In genomic region chr7:112938895-112939588, GRCh38 we compare ENCODE assay signal across 8 cellular contexts.
DNase-seq lines count a peak whose midpoint lies in the region; ATAC-seq, FAIRE-seq and TF ChIP-seq lines count a peak whose summit lies in the region.

No MANE protein-coding gene starts in this region.

- CTCF ChIA-PET in HepG2 (lab: Yijun Ruan, JAX; ENCODE audit: low intra/inter-chr PET ratio, low total read pairs): no interaction called here

- no peak for FAIRE-seq in HepG2 (lab: Jason Lieb, UNC)

- H3K4me3 Mint-ChIP-seq in T-helper 2 cell treated with Interferon-gamma antibody and Interleukin-4, amounts not matched to agents 5 μg/mL and 100 μg/mL, for 36 hours: peak overlapping the region; percentile 91

- H3K9ac ChIP-seq in HepG2 (ENCODE audit: insufficient read depth, low read depth, low read length): peak overlapping the region; percentile 68

- H3K27me3 ChIP-seq in dorsolateral prefrontal cortex (no peaks in the 10 kb centered on the region), HepG2 (ENCODE audit: control insufficient read depth in 1 of 2, insufficient read depth in 2 of 2, low read length in 2 of 2) (no peaks in the 10 kb centered on the region)

- no peaks in the 10 kb centered on the region; a peak in 1 of 5 replicates for H3K36me3 ChIP-seq in HepG2 (replicated peaks in 1 of 2; ENCODE audit: control insufficient read depth in 1 of 2, insufficient read depth in 2 of 2, low read length in 2 of 2)

- TF ChIP-seq CTCF in dorsolateral prefrontal cortex (IDR thresholded peaks at IDR 0.05 in 54 of 56, conservative IDR thresholded peaks at IDR 0.05 in 2 of 56; ENCODE audit: low read depth in 1 of 56, partially characterized antibody in 56 of 56) (no peak), HepG2 (CRISPR knock-in tag; IDR thresholded peaks at IDR 0.05) (no peak)

- H4K20me1 ChIP-seq in HepG2 (ENCODE audit: insufficient read depth, low read length): no peaks in the 10 kb centered on the region

- H3K27ac ChIP-seq in dorsolateral prefrontal cortex (peak overlapping the region in 52 of 59 donors; percentile 36 to 94 (median 82)), HepG2 (ENCODE audit: extremely low read length, insufficient read depth, low read length) (peak overlapping the region; percentile 54)

- H3K79me2 ChIP-seq in HepG2 (ENCODE audit: insufficient read depth, low read length): peaks cover 22% of the 10 kb centered on the region

- peak; percentile 7 for ATAC-seq in HG03571 (IDR thresholded peaks at IDR 0.05; ENCODE audit: unreplicated experiment)
- ATAC-seq in HepG2: peak; percentile 39
- ATAC-seq in GM21360 (IDR thresholded peaks at IDR 0.05; ENCODE audit: unreplicated experiment): no peak

- peak overlapping the region; percentile 93 for H3K27ac Mint-ChIP-seq in T-helper 2 cell treated with Interferon-gamma antibody and Interleukin-4, amounts not matched to agents 5 μg/mL and 100 μg/mL, for 36 hours

- H3K9me3 ChIP-seq in HepG2 (ENCODE audit: low read length): no peaks in the 10 kb centered on the region

- no peaks in the 10 kb centered on the region for H3K9me3 Mint-ChIP-seq in T-helper 2 cell treated with Interferon-gamma antibody and Interleukin-4, amounts not matched to agents 5 μg/mL and 100 μg/mL, for 36 hours

- TF ChIP-seq RAD21 in HepG2 (CRISPR knock-in tag; IDR thresholded peaks at IDR 0.05): no peak

- 1% methylated on average over 23 of the region's 26 CpGs for WGBS in HepG2 (ENCODE audit: low lambda C conversion rate)

- no peak overlapping the region for H2AFZ ChIP-seq in HepG2 (ENCODE audit: low read length)

- in situ Hi-C loops in HepG2 (cut with HindIII; ENCODE audit: extremely low pct_ligation_motif_present, low pct_unique_long_range_greater_than_20kb): no loop called here

- intact Hi-C loops in dorsolateral prefrontal cortex (cut with DNase I): loop anchor here (5.0 to 10.0 kb wide), 3 partner anchors 147 to 176 kb away; partner anchors contain the start of genes SMIM30 (in 1 of the 2) and TMEM168 (in 1 of the 2)
- intact Hi-C loops in HepG2 (cut with micrococcal nuclease; ENCODE audit: unreplicated experiment): loop anchor here (1.0 to 10.0 kb wide), 3 partner anchors 8 to 176 kb away; partner anchors contain the start of gene SMIM30

- DNase-seq in NCI-H2227 (lab: John Stamatoyannopoulos, UW; ENCODE audit: unreplicated experiment) (peak; percentile 68), NCI-H2227 treated with DMSO at 0.1 percent for 48 hours (lab: John Stamatoyannopoulos, UW) (no peak), dorsolateral prefrontal cortex (peak in 4 of 10 donors; percentile 4 to 51 (median 16)), HepG2 (ENCODE audit: low spot score) (peak; percentile 5)
- no peak for DNase-seq in T-helper 2 cell treated with Interferon-gamma antibody and Interleukin-4, amounts not matched to agents 5 μg/mL and 100 μg/mL, for 36 hours (ENCODE audit: low spot score)
- DNase-seq in stimulated activated CD4-positive, alpha-beta T cell treated with anti-CD3 and anti-CD28 coated beads, Interleukin-4, amount 100 ng/mL, for 24 hours: peak; percentile 26

- H3K4me2 ChIP-seq in HepG2 (ENCODE audit: low read depth, low read length): peak overlapping the region; percentile 85

- H3K36me3 Mint-ChIP-seq in T-helper 2 cell treated with Interferon-gamma antibody and Interleukin-4, amounts not matched to agents 5 μg/mL and 100 μg/mL, for 36 hours (ENCODE audit: low read depth): peaks cover 7% of the 10 kb centered on the region

- TF ChIP-seq EP300 in HepG2 (IDR thresholded peaks at IDR 0.05; ENCODE audit: low read depth in 2 of 2, low read length in 2 of 2): no peak
- TF ChIP-seq EP300 in HepG2 (CRISPR knock-in tag; IDR thresholded peaks at IDR 0.05; ENCODE audit: borderline replicate concordance): no peak

- no peak for TF ChIP-seq POLR2A in HepG2 (IDR thresholded peaks at IDR 0.05; ENCODE audit: insufficient read depth in 1 of 2, low read depth in 2 of 2, low read length in 2 of 2)

- peaks cover 32% of the 10 kb centered on the region for H3K4me1 Mint-ChIP-seq in T-helper 2 cell treated with Interferon-gamma antibody and Interleukin-4, amounts not matched to agents 5 μg/mL and 100 μg/mL, for 36 hours (ENCODE audit: low read depth)

- H3K4me3 ChIP-seq in dorsolateral prefrontal cortex (peak overlapping the region; percentile 61 to 97 (median 89)), HepG2 (replicated peaks in 1 of 3; ENCODE audit: insufficient read depth in 1 of 3, low read depth in 2 of 3, low read length in 3 of 3) (peak overlapping the region; percentile 78 to 86 (median 80))

- BruUV-seq in HepG2 (replicated peaks; lab: Mats Ljungman, UMichigan): TSS peak; percentile 47

- H3K4me1 ChIP-seq in HepG2 (ENCODE audit: insufficient read depth, low read length): peaks cover 22% of the 10 kb centered on the region

- POLR2A ChIA-PET in HepG2 (lab: Yijun Ruan, JAX): interaction anchor here (1.0 to 2.1 kb wide), 6 partner anchors 9 to 489 kb away, joined by 3 to 14 read pairs (median 6); partner anchors contain the start of gene IFRD1

- peaks cover 4% of the 10 kb centered on the region for H3K27me3 Mint-ChIP-seq in T-helper 2 cell treated with Interferon-gamma antibody and Interleukin-4, amounts not matched to agents 5 μg/mL and 100 μg/mL, for 36 hours (ENCODE audit: low read depth)

TF ChIP-seq in HepG2, 621 proteins besides CTCF, POLR2A, EP300 and RAD21 (continues in another document):
- 0 out of 2 replicates have a peak, but pooled peaks have one; percentile 37 for TF ChIP-seq ZNF850 (CRISPR knock-in tag; conservative IDR thresholded peaks at IDR 0.05)
- TF ChIP-seq ZNF788 (CRISPR knock-in tag; IDR thresholded peaks at IDR 0.05; ENCODE audit: borderline replicate concordance): 0 out of 2 replicates have a peak, but pooled peaks have one; percentile 17
- no peak for TF ChIP-seq ZFP36 (IDR thresholded peaks at IDR 0.05; ENCODE audit: borderline replicate concordance, low read depth, low read length, partially characterized antibody)
- no peak for TF ChIP-seq TFAP4 (IDR thresholded peaks at IDR 0.05; ENCODE audit: borderline replicate concordance, low read depth)
- peak; percentile 16 for TF ChIP-seq ZNF883 (CRISPR knock-in tag; IDR thresholded peaks at IDR 0.05; ENCODE audit: not compliant biosample characterization)
- TF ChIP-seq ZNF644 (CRISPR knock-in tag; IDR thresholded peaks at IDR 0.05; ENCODE audit: low read depth): no peak
- TF ChIP-seq, protein P1, sequence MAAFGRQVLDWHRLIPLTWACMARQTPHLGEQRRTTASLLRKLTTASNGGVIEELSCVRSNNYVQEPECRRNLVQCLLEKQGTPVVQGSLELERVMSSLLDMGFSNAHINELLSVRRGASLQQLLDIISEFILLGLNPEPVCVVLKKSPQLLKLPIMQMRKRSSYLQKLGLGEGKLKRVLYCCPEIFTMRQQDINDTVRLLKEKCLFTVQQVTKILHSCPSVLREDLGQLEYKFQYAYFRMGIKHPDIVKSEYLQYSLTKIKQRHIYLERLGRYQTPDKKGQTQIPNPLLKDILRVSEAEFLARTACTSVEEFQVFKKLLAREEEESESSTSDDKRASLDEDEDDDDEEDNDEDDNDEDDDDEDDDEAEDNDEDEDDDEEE (CRISPR knock-in tag; IDR thresholded peaks at IDR 0.05): 0 out of 2 replicates have a peak, but pooled peaks have one; percentile 50
- TF ChIP-seq, protein P2, sequence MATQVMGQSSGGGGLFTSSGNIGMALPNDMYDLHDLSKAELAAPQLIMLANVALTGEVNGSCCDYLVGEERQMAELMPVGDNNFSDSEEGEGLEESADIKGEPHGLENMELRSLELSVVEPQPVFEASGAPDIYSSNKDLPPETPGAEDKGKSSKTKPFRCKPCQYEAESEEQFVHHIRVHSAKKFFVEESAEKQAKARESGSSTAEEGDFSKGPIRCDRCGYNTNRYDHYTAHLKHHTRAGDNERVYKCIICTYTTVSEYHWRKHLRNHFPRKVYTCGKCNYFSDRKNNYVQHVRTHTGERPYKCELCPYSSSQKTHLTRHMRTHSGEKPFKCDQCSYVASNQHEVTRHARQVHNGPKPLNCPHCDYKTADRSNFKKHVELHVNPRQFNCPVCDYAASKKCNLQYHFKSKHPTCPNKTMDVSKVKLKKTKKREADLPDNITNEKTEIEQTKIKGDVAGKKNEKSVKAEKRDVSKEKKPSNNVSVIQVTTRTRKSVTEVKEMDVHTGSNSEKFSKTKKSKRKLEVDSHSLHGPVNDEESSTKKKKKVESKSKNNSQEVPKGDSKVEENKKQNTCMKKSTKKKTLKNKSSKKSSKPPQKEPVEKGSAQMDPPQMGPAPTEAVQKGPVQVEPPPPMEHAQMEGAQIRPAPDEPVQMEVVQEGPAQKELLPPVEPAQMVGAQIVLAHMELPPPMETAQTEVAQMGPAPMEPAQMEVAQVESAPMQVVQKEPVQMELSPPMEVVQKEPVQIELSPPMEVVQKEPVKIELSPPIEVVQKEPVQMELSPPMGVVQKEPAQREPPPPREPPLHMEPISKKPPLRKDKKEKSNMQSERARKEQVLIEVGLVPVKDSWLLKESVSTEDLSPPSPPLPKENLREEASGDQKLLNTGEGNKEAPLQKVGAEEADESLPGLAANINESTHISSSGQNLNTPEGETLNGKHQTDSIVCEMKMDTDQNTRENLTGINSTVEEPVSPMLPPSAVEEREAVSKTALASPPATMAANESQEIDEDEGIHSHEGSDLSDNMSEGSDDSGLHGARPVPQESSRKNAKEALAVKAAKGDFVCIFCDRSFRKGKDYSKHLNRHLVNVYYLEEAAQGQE (IDR thresholded peaks at IDR 0.05; ENCODE audit: borderline replicate concordance in 1 of 2, low read depth in 1 of 2, low read length in 2 of 2): 0 out of 4 replicates have a peak, but pooled peaks of 1 of the 2 experiments have one; percentile 16
- TF ChIP-seq ZNF12 (CRISPR knock-in tag; IDR thresholded peaks at IDR 0.05): peak; percentile 79
- TF ChIP-seq ZSCAN12 (CRISPR knock-in tag; IDR thresholded peaks at IDR 0.05): no peak
- TF ChIP-seq RORA (CRISPR knock-in tag; IDR thresholded peaks at IDR 0.05): 0 out of 2 replicates have a peak, but pooled peaks have one; percentile 53
- TF ChIP-seq ZNF782 (CRISPR knock-in tag; IDR thresholded peaks at IDR 0.05; ENCODE audit: borderline replicate concordance): no peak
- no peak for TF ChIP-seq ZNF333 (CRISPR knock-in tag; IDR thresholded peaks at IDR 0.05; ENCODE audit: borderline replicate concordance)
- TF ChIP-seq SMAD3 (CRISPR knock-in tag; IDR thresholded peaks at IDR 0.05): no peak
- TF ChIP-seq ZNF773 (CRISPR knock-in tag; IDR thresholded peaks at IDR 0.05; ENCODE audit: borderline replicate concordance): 0 out of 2 replicates have a peak, but pooled peaks have one; percentile 35

Comparison
In these comparisons a context has a peak if more than half of its experiments do, and no peak if none do; other contexts are left out.
1. DNase-seq: peak in NCI-H2227 (single experiment), HepG2 (single experiment) and stimulated activated CD4-positive, alpha-beta T cell treated with anti-CD3 and anti-CD28 coated beads, Interleukin-4, amount 100 ng/mL, for 24 hours (single experiment); none in NCI-H2227 treated with DMSO at 0.1 percent for 48 hours (single experiment) and T-helper 2 cell treated with Interferon-gamma antibody and Interleukin-4, amounts not matched to agents 5 μg/mL and 100 μg/mL, for 36 hours (single experiment).